ENCODE assay signal across 1 cellular context in the genomic region with DNA sequence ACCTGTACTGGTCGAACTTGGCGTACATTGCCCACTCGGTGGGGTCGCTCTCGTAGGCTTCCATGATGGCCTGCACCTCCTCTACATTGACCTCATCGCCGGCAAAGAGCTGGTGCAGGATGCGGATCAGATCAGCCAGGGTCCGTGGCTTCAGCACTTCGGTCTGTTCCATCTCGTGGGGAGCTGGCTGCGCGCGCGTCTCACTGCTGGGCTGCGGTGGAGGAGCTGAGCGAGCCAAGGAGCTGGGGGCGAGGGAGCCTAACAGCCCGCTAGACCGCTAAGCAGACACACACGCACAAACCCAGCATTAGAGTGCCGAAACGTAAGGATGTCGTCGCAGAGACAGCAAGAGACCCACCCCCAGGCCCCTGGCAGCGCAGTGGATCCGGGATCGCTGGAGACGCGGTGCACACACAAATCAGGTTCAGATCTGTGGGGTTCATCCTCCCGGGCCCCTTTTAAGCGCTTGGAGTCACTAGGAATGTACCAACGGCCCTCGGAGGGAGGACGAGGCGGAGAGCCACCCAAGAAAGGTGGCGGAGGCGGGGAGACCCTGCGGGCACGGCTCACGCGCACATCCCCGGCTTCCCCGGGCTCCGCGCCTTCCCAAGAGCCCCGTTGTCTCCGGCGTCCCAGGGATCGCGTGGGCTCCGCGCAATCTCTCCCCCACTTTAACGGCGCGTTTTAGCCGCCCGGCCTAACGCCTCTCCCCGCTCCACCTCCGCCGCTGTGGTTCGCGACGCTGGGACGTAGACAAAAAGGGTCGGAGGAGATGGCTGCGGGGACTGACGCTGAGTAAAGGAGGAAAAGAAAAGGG.
TF ChIP-seq lines count a peak whose summit lies in the region.

Gene CDO1, minus strand, starts transcription at position 434 of the 817 bp plus-strand sequence. Its CDS starts 262 bp downstream, at position 172.

TF ChIP-seq in HEK293, 187 proteins besides CTCF, POLR2A, EP300 and RAD21 (continued from another document and continues in another):
- TF ChIP-seq, protein P1, sequence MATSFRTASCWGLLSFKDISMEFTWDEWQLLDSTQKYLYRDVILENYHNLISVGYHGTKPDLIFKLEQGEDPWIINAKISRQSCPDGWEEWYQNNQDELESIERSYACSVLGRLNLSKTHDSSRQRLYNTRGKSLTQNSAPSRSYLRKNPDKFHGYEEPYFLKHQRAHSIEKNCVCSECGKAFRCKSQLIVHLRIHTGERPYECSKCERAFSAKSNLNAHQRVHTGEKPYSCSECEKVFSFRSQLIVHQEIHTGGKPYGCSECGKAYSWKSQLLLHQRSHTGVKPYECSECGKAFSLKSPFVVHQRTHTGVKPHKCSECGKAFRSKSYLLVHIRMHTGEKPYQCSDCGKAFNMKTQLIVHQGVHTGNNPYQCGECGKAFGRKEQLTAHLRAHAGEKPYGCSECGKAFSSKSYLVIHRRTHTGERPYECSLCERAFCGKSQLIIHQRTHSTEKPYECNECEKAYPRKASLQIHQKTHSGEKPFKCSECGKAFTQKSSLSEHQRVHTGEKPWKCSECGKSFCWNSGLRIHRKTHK (tag by site-specific recombination; IDR thresholded peaks at IDR 0.05) = no peak
- TF ChIP-seq ZNF324 (tag by site-specific recombination; IDR thresholded peaks at IDR 0.05) = 0 out of 2 replicates have a peak, but pooled peaks have one; percentile 28
- TF ChIP-seq ZNF221 (tag by site-specific recombination; IDR thresholded peaks at IDR 0.05; ENCODE audit: borderline replicate concordance) = no peak
- no peak for TF ChIP-seq ZNF132 (tag by site-specific recombination; IDR thresholded peaks at IDR 0.05; ENCODE audit: borderline replicate concordance)
- TF ChIP-seq REPIN1 (tag by site-specific recombination; IDR thresholded peaks at IDR 0.05; ENCODE audit: low read depth) = no peak
- peak; percentile 75; the same call in 1 of the 2 replicates for TF ChIP-seq ZNF2 (tag by site-specific recombination; IDR thresholded peaks at IDR 0.05)
- TF ChIP-seq YY2 (tag by site-specific recombination; IDR thresholded peaks at IDR 0.05) = no peak
- no peak for TF ChIP-seq ZNF112 (tag by site-specific recombination; IDR thresholded peaks at IDR 0.05)
- TF ChIP-seq ZNF76 (tag by site-specific recombination; IDR thresholded peaks at IDR 0.05; ENCODE audit: borderline replicate concordance, low read depth) = peak; percentile 86
- no peak for TF ChIP-seq INSM2 (tag by site-specific recombination; IDR thresholded peaks at IDR 0.05)
- no peak for TF ChIP-seq ZNF202 (tag by site-specific recombination; IDR thresholded peaks at IDR 0.05; ENCODE audit: borderline replicate concordance)
- TF ChIP-seq MEIS1 (CRISPR knock-in tag; IDR thresholded peaks at IDR 0.05; ENCODE audit: borderline replicate concordance) = no peak
- TF ChIP-seq ZNF239 (tag by site-specific recombination; IDR thresholded peaks at IDR 0.05) = no peak
- no peak for TF ChIP-seq ZNF302 (tag by site-specific recombination; IDR thresholded peaks at IDR 0.05; ENCODE audit: low read depth)
- TF ChIP-seq ZFP69B (tag by site-specific recombination; IDR thresholded peaks at IDR 0.05) = peak; percentile 83
- peak; percentile 66 for TF ChIP-seq ZBTB48 (tag by site-specific recombination; IDR thresholded peaks at IDR 0.05)
- no peak for TF ChIP-seq ZNF16 (tag by site-specific recombination; IDR thresholded peaks at IDR 0.05; ENCODE audit: low read depth)
- no peak for TF ChIP-seq ZNF48 (tag by site-specific recombination; IDR thresholded peaks at IDR 0.05)
- TF ChIP-seq ZNF366 (tag by site-specific recombination; conservative IDR thresholded peaks at IDR 0.05) = no peak; the same call in 1 of the 2 replicates
- no peak for TF ChIP-seq ZNF362 (tag by site-specific recombination; IDR thresholded peaks at IDR 0.05)
- TF ChIP-seq, protein P2, sequence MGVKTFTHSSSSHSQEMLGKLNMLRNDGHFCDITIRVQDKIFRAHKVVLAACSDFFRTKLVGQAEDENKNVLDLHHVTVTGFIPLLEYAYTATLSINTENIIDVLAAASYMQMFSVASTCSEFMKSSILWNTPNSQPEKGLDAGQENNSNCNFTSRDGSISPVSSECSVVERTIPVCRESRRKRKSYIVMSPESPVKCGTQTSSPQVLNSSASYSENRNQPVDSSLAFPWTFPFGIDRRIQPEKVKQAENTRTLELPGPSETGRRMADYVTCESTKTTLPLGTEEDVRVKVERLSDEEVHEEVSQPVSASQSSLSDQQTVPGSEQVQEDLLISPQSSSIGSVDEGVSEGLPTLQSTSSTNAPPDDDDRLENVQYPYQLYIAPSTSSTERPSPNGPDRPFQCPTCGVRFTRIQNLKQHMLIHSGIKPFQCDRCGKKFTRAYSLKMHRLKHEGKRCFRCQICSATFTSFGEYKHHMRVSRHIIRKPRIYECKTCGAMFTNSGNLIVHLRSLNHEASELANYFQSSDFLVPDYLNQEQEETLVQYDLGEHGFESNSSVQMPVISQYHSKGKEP (tag by site-specific recombination; IDR thresholded peaks at IDR 0.05) = no peak
- TF ChIP-seq ZNF416 (tag by site-specific recombination; IDR thresholded peaks at IDR 0.05) = no peak
- TF ChIP-seq ZNF274 (IDR thresholded peaks at IDR 0.05; ENCODE audit: low read length) = no peak
- no peak for TF ChIP-seq ZNF274 (tag by site-specific recombination; IDR thresholded peaks at IDR 0.05; ENCODE audit: borderline replicate concordance)
- TF ChIP-seq ZBTB11 (tag by site-specific recombination; conservative IDR thresholded peaks at IDR 0.05; ENCODE audit: low read depth) = no peak; the same call in 1 of the 2 replicates
- TF ChIP-seq ZIC2 (tag by site-specific recombination; IDR thresholded peaks at IDR 0.05) = peak; percentile 14; the same call in 1 of the 2 replicates
- no peak for TF ChIP-seq TCF7L2 (IDR thresholded peaks at IDR 0.05; ENCODE audit: borderline replicate concordance, low read depth, low read length)
- no peak for TF ChIP-seq ZNF521 (tag by site-specific recombination; IDR thresholded peaks at IDR 0.05)
- TF ChIP-seq ZNF658 (tag by site-specific recombination; IDR thresholded peaks at IDR 0.05) = no peak
- TF ChIP-seq ZNF335 (tag by site-specific recombination; conservative IDR thresholded peaks at IDR 0.05) = peak; percentile 80
- TF ChIP-seq ZSCAN23 (tag by site-specific recombination; IDR thresholded peaks at IDR 0.05) = no peak
- TF ChIP-seq, protein P3, sequence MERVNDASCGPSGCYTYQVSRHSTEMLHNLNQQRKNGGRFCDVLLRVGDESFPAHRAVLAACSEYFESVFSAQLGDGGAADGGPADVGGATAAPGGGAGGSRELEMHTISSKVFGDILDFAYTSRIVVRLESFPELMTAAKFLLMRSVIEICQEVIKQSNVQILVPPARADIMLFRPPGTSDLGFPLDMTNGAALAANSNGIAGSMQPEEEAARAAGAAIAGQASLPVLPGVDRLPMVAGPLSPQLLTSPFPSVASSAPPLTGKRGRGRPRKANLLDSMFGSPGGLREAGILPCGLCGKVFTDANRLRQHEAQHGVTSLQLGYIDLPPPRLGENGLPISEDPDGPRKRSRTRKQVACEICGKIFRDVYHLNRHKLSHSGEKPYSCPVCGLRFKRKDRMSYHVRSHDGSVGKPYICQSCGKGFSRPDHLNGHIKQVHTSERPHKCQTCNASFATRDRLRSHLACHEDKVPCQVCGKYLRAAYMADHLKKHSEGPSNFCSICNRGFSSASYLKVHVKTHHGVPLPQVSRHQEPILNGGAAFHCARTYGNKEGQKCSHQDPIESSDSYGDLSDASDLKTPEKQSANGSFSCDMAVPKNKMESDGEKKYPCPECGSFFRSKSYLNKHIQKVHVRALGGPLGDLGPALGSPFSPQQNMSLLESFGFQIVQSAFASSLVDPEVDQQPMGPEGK (tag by site-specific recombination; IDR thresholded peaks at IDR 0.05) = peak; percentile 76
- TF ChIP-seq, protein P4, sequence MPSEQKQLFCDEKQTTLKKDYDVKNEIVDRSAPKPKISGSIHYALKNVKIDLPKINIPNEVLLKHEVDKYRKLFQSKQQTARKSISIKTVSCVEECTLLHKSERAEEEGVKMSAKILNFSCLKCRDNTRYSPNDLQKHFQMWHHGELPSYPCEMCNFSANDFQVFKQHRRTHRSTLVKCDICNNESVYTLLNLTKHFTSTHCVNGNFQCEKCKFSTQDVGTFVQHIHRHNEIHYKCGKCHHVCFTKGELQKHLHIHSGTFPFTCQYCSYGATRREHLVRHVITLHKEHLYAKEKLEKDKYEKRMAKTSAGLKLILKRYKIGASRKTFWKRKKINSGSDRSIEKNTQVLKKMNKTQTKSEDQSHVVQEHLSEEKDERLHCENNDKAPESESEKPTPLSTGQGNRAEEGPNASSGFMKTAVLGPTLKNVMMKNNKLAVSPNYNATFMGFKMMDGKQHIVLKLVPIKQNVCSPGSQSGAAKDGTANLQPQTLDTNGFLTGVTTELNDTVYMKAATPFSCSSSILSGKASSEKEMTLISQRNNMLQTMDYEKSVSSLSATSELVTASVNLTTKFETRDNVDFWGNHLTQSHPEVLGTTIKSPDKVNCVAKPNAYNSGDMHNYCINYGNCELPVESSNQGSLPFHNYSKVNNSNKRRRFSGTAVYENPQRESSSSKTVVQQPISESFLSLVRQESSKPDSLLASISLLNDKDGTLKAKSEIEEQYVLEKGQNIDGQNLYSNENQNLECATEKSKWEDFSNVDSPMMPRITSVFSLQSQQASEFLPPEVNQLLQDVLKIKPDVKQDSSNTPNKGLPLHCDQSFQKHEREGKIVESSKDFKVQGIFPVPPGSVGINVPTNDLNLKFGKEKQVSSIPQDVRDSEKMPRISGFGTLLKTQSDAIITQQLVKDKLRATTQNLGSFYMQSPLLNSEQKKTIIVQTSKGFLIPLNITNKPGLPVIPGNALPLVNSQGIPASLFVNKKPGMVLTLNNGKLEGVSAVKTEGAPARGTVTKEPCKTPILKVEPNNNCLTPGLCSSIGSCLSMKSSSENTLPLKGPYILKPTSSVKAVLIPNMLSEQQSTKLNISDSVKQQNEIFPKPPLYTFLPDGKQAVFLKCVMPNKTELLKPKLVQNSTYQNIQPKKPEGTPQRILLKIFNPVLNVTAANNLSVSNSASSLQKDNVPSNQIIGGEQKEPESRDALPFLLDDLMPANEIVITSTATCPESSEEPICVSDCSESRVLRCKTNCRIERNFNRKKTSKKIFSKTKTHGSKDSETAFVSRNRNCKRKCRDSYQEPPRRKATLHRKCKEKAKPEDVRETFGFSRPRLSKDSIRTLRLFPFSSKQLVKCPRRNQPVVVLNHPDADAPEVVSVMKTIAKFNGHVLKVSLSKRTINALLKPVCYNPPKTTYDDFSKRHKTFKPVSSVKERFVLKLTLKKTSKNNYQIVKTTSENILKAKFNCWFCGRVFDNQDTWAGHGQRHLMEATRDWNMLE (tag by site-specific recombination; conservative IDR thresholded peaks at IDR 0.05; ENCODE audit: low read depth) = peak; percentile 39; the same call in 1 of the 2 replicates
- no peak; the same call in 1 of the 2 replicates for TF ChIP-seq OVOL3 (tag by site-specific recombination; IDR thresholded peaks at IDR 0.05)
- peak; percentile 83; the same call in 1 of the 2 replicates for TF ChIP-seq ZNF777 (tag by site-specific recombination; IDR thresholded peaks at IDR 0.05; ENCODE audit: borderline replicate concordance)
- no peak for TF ChIP-seq ZNF837 (tag by site-specific recombination; IDR thresholded peaks at IDR 0.05)
- no peak for TF ChIP-seq ZNF449 (tag by site-specific recombination; IDR thresholded peaks at IDR 0.05)
